1 cellular context compared by ENCODE assay signal in the genomic region with DNA sequence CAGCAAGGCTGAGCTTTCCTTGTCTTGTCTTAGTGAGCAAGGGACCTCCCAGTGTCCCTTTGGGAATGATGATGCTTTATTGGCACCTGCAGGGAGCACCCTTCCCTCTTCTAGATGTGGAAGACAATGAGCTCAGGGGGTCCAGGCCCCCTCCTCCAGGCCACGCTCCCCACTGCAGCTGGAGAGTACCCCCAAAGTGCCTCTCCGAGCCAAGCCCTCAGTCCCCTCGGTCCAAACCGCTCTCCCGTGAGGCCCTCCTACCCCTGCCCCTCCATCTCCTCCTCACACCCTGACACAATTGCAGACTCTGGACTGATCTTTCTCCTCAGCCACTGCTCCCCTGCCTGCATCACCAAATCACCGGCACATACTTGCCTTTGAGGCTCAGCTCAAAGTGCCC.
TF ChIP-seq lines count a peak whose summit lies in the region.

No MANE protein-coding gene starts in this region.

TF ChIP-seq in H1, 55 proteins besides CTCF, POLR2A, EP300 and RAD21:
- TF ChIP-seq, protein P1, sequence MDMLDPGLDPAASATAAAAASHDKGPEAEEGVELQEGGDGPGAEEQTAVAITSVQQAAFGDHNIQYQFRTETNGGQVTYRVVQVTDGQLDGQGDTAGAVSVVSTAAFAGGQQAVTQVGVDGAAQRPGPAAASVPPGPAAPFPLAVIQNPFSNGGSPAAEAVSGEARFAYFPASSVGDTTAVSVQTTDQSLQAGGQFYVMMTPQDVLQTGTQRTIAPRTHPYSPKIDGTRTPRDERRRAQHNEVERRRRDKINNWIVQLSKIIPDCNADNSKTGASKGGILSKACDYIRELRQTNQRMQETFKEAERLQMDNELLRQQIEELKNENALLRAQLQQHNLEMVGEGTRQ (IDR thresholded peaks at IDR 0.05; ENCODE audit: low read length): no peak
- TF ChIP-seq GABPA (IDR thresholded peaks at IDR 0.05; ENCODE audit: borderline replicate concordance, insufficient read depth, low read length) (no peak), CHD2 (IDR thresholded peaks at IDR 0.05; ENCODE audit: low read length) (no peak), SIN3A (conservative IDR thresholded peaks at IDR 0.05 in 1 of 2, IDR thresholded peaks at IDR 0.05 in 1 of 2; ENCODE audit: low read depth in 1 of 2, low read length in 2 of 2) (no peak), HDAC6 (IDR thresholded peaks at IDR 0.05; ENCODE audit: low read depth, low read length) (no peak), POU5F1 (IDR thresholded peaks at IDR 0.05; ENCODE audit: low read depth, low read length) (no peak), SP4 (IDR thresholded peaks at IDR 0.05; ENCODE audit: low read length) (no peak), SIX5 (IDR thresholded peaks at IDR 0.05; ENCODE audit: low read depth, low read length) (no peak)
- TF ChIP-seq, protein P2, sequence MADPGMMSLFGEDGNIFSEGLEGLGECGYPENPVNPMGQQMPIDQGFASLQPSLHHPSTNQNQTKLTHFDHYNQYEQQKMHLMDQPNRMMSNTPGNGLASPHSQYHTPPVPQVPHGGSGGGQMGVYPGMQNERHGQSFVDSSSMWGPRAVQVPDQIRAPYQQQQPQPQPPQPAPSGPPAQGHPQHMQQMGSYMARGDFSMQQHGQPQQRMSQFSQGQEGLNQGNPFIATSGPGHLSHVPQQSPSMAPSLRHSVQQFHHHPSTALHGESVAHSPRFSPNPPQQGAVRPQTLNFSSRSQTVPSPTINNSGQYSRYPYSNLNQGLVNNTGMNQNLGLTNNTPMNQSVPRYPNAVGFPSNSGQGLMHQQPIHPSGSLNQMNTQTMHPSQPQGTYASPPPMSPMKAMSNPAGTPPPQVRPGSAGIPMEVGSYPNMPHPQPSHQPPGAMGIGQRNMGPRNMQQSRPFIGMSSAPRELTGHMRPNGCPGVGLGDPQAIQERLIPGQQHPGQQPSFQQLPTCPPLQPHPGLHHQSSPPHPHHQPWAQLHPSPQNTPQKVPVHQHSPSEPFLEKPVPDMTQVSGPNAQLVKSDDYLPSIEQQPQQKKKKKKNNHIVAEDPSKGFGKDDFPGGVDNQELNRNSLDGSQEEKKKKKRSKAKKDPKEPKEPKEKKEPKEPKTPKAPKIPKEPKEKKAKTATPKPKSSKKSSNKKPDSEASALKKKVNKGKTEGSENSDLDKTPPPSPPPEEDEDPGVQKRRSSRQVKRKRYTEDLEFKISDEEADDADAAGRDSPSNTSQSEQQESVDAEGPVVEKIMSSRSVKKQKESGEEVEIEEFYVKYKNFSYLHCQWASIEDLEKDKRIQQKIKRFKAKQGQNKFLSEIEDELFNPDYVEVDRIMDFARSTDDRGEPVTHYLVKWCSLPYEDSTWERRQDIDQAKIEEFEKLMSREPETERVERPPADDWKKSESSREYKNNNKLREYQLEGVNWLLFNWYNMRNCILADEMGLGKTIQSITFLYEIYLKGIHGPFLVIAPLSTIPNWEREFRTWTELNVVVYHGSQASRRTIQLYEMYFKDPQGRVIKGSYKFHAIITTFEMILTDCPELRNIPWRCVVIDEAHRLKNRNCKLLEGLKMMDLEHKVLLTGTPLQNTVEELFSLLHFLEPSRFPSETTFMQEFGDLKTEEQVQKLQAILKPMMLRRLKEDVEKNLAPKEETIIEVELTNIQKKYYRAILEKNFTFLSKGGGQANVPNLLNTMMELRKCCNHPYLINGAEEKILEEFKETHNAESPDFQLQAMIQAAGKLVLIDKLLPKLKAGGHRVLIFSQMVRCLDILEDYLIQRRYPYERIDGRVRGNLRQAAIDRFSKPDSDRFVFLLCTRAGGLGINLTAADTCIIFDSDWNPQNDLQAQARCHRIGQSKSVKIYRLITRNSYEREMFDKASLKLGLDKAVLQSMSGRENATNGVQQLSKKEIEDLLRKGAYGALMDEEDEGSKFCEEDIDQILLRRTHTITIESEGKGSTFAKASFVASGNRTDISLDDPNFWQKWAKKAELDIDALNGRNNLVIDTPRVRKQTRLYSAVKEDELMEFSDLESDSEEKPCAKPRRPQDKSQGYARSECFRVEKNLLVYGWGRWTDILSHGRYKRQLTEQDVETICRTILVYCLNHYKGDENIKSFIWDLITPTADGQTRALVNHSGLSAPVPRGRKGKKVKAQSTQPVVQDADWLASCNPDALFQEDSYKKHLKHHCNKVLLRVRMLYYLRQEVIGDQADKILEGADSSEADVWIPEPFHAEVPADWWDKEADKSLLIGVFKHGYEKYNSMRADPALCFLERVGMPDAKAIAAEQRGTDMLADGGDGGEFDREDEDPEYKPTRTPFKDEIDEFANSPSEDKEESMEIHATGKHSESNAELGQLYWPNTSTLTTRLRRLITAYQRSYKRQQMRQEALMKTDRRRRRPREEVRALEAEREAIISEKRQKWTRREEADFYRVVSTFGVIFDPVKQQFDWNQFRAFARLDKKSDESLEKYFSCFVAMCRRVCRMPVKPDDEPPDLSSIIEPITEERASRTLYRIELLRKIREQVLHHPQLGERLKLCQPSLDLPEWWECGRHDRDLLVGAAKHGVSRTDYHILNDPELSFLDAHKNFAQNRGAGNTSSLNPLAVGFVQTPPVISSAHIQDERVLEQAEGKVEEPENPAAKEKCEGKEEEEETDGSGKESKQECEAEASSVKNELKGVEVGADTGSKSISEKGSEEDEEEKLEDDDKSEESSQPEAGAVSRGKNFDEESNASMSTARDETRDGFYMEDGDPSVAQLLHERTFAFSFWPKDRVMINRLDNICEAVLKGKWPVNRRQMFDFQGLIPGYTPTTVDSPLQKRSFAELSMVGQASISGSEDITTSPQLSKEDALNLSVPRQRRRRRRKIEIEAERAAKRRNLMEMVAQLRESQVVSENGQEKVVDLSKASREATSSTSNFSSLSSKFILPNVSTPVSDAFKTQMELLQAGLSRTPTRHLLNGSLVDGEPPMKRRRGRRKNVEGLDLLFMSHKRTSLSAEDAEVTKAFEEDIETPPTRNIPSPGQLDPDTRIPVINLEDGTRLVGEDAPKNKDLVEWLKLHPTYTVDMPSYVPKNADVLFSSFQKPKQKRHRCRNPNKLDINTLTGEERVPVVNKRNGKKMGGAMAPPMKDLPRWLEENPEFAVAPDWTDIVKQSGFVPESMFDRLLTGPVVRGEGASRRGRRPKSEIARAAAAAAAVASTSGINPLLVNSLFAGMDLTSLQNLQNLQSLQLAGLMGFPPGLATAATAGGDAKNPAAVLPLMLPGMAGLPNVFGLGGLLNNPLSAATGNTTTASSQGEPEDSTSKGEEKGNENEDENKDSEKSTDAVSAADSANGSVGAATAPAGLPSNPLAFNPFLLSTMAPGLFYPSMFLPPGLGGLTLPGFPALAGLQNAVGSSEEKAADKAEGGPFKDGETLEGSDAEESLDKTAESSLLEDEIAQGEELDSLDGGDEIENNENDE (IDR thresholded peaks at IDR 0.05; ENCODE audit: insufficient replicate concordance, low read length): no peak
- TF ChIP-seq, protein P3, sequence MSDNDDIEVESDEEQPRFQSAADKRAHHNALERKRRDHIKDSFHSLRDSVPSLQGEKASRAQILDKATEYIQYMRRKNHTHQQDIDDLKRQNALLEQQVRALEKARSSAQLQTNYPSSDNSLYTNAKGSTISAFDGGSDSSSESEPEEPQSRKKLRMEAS (IDR thresholded peaks at IDR 0.05): no peak
